In the genomic region with DNA sequence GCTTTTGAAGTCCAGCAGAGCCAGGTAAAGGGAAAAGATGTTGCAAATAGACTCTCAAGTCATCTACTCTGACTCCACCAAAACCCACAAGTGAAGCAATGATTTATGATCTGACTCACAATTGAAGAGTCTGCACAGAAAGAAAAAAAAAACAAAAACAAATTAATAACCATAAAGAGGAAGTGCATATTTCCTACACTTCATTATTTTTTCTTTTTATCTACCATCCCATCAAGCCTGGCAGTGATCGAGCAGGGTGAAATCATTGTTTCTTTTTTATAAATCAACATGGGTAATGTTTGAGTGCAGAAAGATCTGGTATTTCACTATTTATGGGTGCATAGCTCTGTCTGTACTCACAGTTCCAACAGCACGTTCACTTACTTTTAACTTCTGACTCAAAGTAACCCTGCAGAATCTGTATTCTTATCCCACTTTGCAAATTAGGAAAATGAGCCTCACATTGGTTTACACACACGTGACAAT, we compare ENCODE assay signal across 11 cellular contexts.
DNase-seq lines count a peak whose midpoint lies in the region; ATAC-seq and TF ChIP-seq lines count a peak whose summit lies in the region.
"Had no signal": no experiment of that assay in that cellular context is flagged by ENCODE, and none has a peak within 500 bp of the region (broad histone marks: within the 10 kb centered on the region; RNA-seq: fewer than 3 reads in every experiment).

No MANE protein-coding gene starts in this region.

- in situ Hi-C loops in mammary epithelial cell (cut with MboI; ENCODE audit: low sequenced_read_pairs in 2 of 2) = no loop called here

- H3K4me1 ChIP-seq in mammary epithelial cell (ENCODE audit: insufficient read depth, low read length) (peaks cover 34% of the 10 kb centered on the region), left lung (no peaks in the 10 kb centered on the region)
- H3K4me1 ChIP-seq: upper lobe of right lung had no signal

- DNase-seq in AG04449 (ENCODE audit: low read depth, low spot score) = peak; percentile 86
- peak; percentile 54 for DNase-seq in LoVo (ENCODE audit: low spot score)
- DNase-seq in mammary epithelial cell = peak; percentile 92
- no peak for DNase-seq in left lung
- DNase-seq in activated T-cell treated with anti-CD3 and anti-CD28 coated beads, Interleukin-2, amount 50 U/mL, for 1 hour = no peak
- no peak for DNase-seq in NCI-H748 treated with DMSO at 0.1 percent for 48 hours (lab: John Stamatoyannopoulos, UW)
- DNase-seq in KG1 (lab: John Stamatoyannopoulos, UW) = no peak
- DNase-seq: NCI-H510A treated with DMSO at 0.1 percent for 48 hours, upper lobe of right lung had no signal

- WGBS in mammary epithelial cell (ENCODE audit: low coverage, missing lambda C conversion rate) = 29% methylated on average over 3 of the region's 3 CpGs

- intact Hi-C loops in mammary epithelial cell (cut with micrococcal nuclease) = no loop called here
- intact Hi-C loops in left lung (cut with DNase I) = no loop called here

- no peaks in the 10 kb centered on the region for H3K79me2 ChIP-seq in mammary epithelial cell (ENCODE audit: insufficient read depth, low read length)

- no peak overlapping the region for H3K9ac ChIP-seq in mammary epithelial cell (ENCODE audit: insufficient read depth, low read length)
- H3K9ac ChIP-seq: BLaER1 had no signal

- H3K9me3 ChIP-seq in mammary epithelial cell (replicated peaks; ENCODE audit: insufficient read depth, low read length) = no peaks in the 10 kb centered on the region
- no peaks in the 10 kb centered on the region for H3K9me3 ChIP-seq in left lung
- H3K9me3 ChIP-seq: BLaER1, upper lobe of right lung had no signal

- H3K4me2 ChIP-seq in mammary epithelial cell (ENCODE audit: insufficient read depth, low read depth, low read length) = peak overlapping the region; percentile 61
- H3K4me2 ChIP-seq: BLaER1 had no signal

- H3K27ac ChIP-seq in mammary epithelial cell (ENCODE audit: insufficient read depth, low read depth, low read length) (peak overlapping the region; percentile 58), left lung (no peak overlapping the region)
- H3K27ac ChIP-seq: BLaER1, upper lobe of right lung had no signal

- H3K36me3 ChIP-seq in mammary epithelial cell (ENCODE audit: insufficient read depth, low read length) = no peaks in the 10 kb centered on the region
- no peaks in the 10 kb centered on the region for H3K36me3 ChIP-seq in left lung
- H3K36me3 ChIP-seq: BLaER1, upper lobe of right lung had no signal

- POLR2A ChIA-PET in AG04449 (lab: Yijun Ruan, JAX) = no interaction called here

- BruUV-seq in mammary epithelial cell (replicated peaks; lab: Mats Ljungman, UMichigan) = no TSS peak

- dilution Hi-C loops in mammary epithelial cell (cut with HindIII; ENCODE audit: low sequenced_read_pairs) = no loop called here

- H3K4me3 ChIP-seq in AG04449 (ENCODE audit: low read depth, low read length) (no peak overlapping the region), mammary epithelial cell (replicated peaks in 1 of 3; ENCODE audit: insufficient read depth in 1 of 3, low read depth in 2 of 3, low read length in 3 of 3) (no peak overlapping the region), left lung (no peak overlapping the region)
- H3K4me3 ChIP-seq: BLaER1, upper lobe of right lung had no signal

- TF ChIP-seq CTCF in AG04449 (IDR thresholded peaks at IDR 0.05; ENCODE audit: insufficient read depth, low read length, missing control alignments) = no peak
- TF ChIP-seq CTCF in mammary epithelial cell (conservative IDR thresholded peaks at IDR 0.05 in 1 of 2, IDR thresholded peaks at IDR 0.05 in 1 of 2; ENCODE audit: extremely low read depth in 1 of 2, insufficient read depth in 1 of 2, low read depth in 1 of 2, low read length in 2 of 2) = no peak
- no peak for TF ChIP-seq CTCF in left lung (IDR thresholded peaks at IDR 0.05)

- H4K20me1 ChIP-seq in mammary epithelial cell (ENCODE audit: insufficient read depth, low read length) = no peaks in the 10 kb centered on the region
- H4K20me1 ChIP-seq: BLaER1 had no signal

- no peaks in the 10 kb centered on the region for H3K27me3 ChIP-seq in mammary epithelial cell (ENCODE audit: insufficient read depth, low read length)
- no peaks in the 10 kb centered on the region for H3K27me3 ChIP-seq in left lung
- H3K27me3 ChIP-seq: BLaER1, upper lobe of right lung had no signal

- no peak overlapping the region for H2AFZ ChIP-seq in mammary epithelial cell (ENCODE audit: low read depth, low read length)

- CTCF ChIA-PET in AG04449 (lab: Yijun Ruan, JAX) (interaction anchor here (1.6 kb wide), 1 partner anchor 11 kb away, joined by 3 read pairs; no protein-coding TSS in a partner anchor), mammary epithelial cell (lab: Charles Lee; ENCODE audit: low non-redundant PET) (interaction anchor here (0.6 kb wide), 1 partner anchor 275 kb away, joined by 5 read pairs; no protein-coding TSS in a partner anchor)

- ATAC-seq in left lung (peak; percentile 36), HG02610 (IDR thresholded peaks at IDR 0.05; ENCODE audit: unreplicated experiment) (no peak)
- ATAC-seq: upper lobe of right lung had no signal

Comparison
In these comparisons a context has a peak if more than half of its experiments do, and no peak if none do; other contexts are left out.
1. DNase-seq: peak in AG04449 (single experiment), LoVo (single experiment) and mammary epithelial cell (single experiment); none in left lung (0 of 2), activated T-cell treated with anti-CD3 and anti-CD28 coated beads, Interleukin-2, amount 50 U/mL, for 1 hour (single experiment), NCI-H748 treated with DMSO at 0.1 percent for 48 hours (single experiment) and KG1 (single experiment).